ENCODE assay signal across 8 cellular contexts in genomic region chr4:1581164-1581894, GRCh38.
DNase-seq lines count a peak whose midpoint lies in the region; ATAC-seq and TF ChIP-seq lines count a peak whose summit lies in the region.
"Not testable (repeated sequence)": the region's sequence is repeated elsewhere in the genome, so short reads cannot be mapped to it uniquely, and the experiment has no call there.

No MANE protein-coding gene starts in this region.

- not testable (repeated sequence) for H3K4me1 ChIP-seq in ACC112 (ENCODE audit: control insufficient read depth, insufficient read depth, low read length, unreplicated experiment); Panc1 (ENCODE audit: control insufficient read depth, insufficient read depth, low read length)

- H2AFZ ChIP-seq in ACC112 (ENCODE audit: low read length, unreplicated experiment) = not testable (repeated sequence)

- H3K36me3 ChIP-seq in ACC112 (ENCODE audit: insufficient read depth, low read length); Panc1 (ENCODE audit: control insufficient read depth, insufficient read depth, low read length): not testable (repeated sequence)

- H3K9me3 ChIP-seq in Panc1 (ENCODE audit: control insufficient read depth, insufficient read depth, low read depth, low read length) = not testable (repeated sequence)

- in situ Hi-C loops in Panc1 (cut with HindIII; ENCODE audit: low pct_unique_long_range_greater_than_20kb, low sequenced_read_pairs) = not testable (repeated sequence)

- H3K27me3 ChIP-seq in ACC112 (ENCODE audit: insufficient read depth, low read length); Panc1 (ENCODE audit: control insufficient read depth, insufficient read depth, low read length): not testable (repeated sequence)
- peaks cover 0 to 32% (median 6%) of the 10 kb centered on the region in 45 donors for H3K27me3 ChIP-seq in dorsolateral prefrontal cortex

- H3K27ac ChIP-seq in ACC112 (ENCODE audit: low read depth, low read length) = peak overlapping the region; percentile 0; the same call in 1 of the 2 replicates
- not testable (repeated sequence) for H3K27ac ChIP-seq in Panc1 (ENCODE audit: low read length)
- H3K27ac ChIP-seq in dorsolateral prefrontal cortex = peak overlapping the region in 2 of 59 donors; percentile 16 to 54

- intact Hi-C loops in Panc1 (cut with micrococcal nuclease; ENCODE audit: unreplicated experiment); dorsolateral prefrontal cortex (cut with DNase I): not testable (repeated sequence)

- ATAC-seq in GM18909 (IDR thresholded peaks at IDR 0.05; ENCODE audit: poor library complexity, unreplicated experiment) (peak; percentile 73), HG03354 (IDR thresholded peaks at IDR 0.05; ENCODE audit: poor library complexity, severe bottlenecking, unreplicated experiment) (peak; percentile 73), Panc1 (peak; percentile 60), left lobe of liver (peak; percentile 61)

- CTCF ChIA-PET in Panc1 (lab: Charles Lee) = not testable (repeated sequence)

- not testable (repeated sequence) for H3K4me3 ChIP-seq in ACC112 (ENCODE audit: low read depth, low read length); Panc1 (ENCODE audit: low read depth in 2 of 2, low read length in 2 of 2); dorsolateral prefrontal cortex

- not testable (repeated sequence) for TF ChIP-seq CTCF in Panc1 (IDR thresholded peaks at IDR 0.05); dorsolateral prefrontal cortex (IDR thresholded peaks at IDR 0.05 in 54 of 56, conservative IDR thresholded peaks at IDR 0.05 in 2 of 56; ENCODE audit: low read depth in 1 of 56, partially characterized antibody in 56 of 56)

- DNase-seq in Panc1 (ENCODE audit: low read depth, low spot score) = not testable (repeated sequence)
- peak; percentile 66 for DNase-seq in activated CD8-positive, alpha-beta memory T cell treated with anti-CD3 and anti-CD28 coated beads, Interleukin-2, amount 50 U/mL, for 24 hours (ENCODE audit: extremely low read depth)
- DNase-seq in dorsolateral prefrontal cortex (peak in 7 of 10 donors; percentile 44 to 80 (median 57)), left lobe of liver (ENCODE audit: low spot score) (peak; percentile 76)
- peak; percentile 73 to 75 for DNase-seq in stimulated activated CD4-positive, alpha-beta T cell treated with anti-CD3 and anti-CD28 coated beads, Interleukin-1b, Interleukin-23, amount 100 ng/mL, for 4 hours (ENCODE audit: low read depth in 2 of 2)

- POLR2A ChIA-PET in Panc1 (lab: Charles Lee) = not testable (repeated sequence)

- not testable (repeated sequence) for BruUV-seq in Panc1 (replicated peaks; lab: Mats Ljungman, UMichigan)

- not testable (repeated sequence) for H3K79me2 ChIP-seq in ACC112 (ENCODE audit: control insufficient read depth, insufficient read depth, low read length, unreplicated experiment)
